In genomic region chr2:35428548-35428947, GRCh38 we compare ENCODE assay signal across 8 cellular contexts.
DNase-seq lines count a peak whose midpoint lies in the region; ATAC-seq and TF ChIP-seq lines count a peak whose summit lies in the region.

No MANE protein-coding gene starts in this region.

- H3K9me3 ChIP-seq in right cardiac atrium (ENCODE audit: control insufficient read depth, low read length): no peaks in the 10 kb centered on the region
- H3K9me3 ChIP-seq in transverse colon: no peaks in the 10 kb centered on the region

- H3K4me1 Mint-ChIP-seq in activated T-helper 17 cell treated with anti-CD3 and anti-CD28 coated beads, Interleukin-2, amount 50 U/mL, for 72 hours: no peaks in the 10 kb centered on the region

- peaks cover 3% of the 10 kb centered on the region for H3K9me3 Mint-ChIP-seq in activated T-helper 17 cell treated with anti-CD3 and anti-CD28 coated beads, Interleukin-2, amount 50 U/mL, for 72 hours

- H3K27ac Mint-ChIP-seq in activated T-helper 17 cell treated with anti-CD3 and anti-CD28 coated beads, Interleukin-2, amount 50 U/mL, for 72 hours: no peak overlapping the region

- TF ChIP-seq CTCF in transverse colon (IDR thresholded peaks at IDR 0.05): peak in 3 of 5 experiments; percentile 15 to 28 (median 24)

- TF ChIP-seq POLR2A in transverse colon (IDR thresholded peaks at IDR 0.05): no peak

- no peaks in the 10 kb centered on the region for H3K36me3 Mint-ChIP-seq in activated T-helper 17 cell treated with anti-CD3 and anti-CD28 coated beads, Interleukin-2, amount 50 U/mL, for 72 hours (ENCODE audit: low read depth)

- no peak overlapping the region for H3K4me3 ChIP-seq in right cardiac atrium (ENCODE audit: low read length)
- no peak overlapping the region for H3K4me3 ChIP-seq in transverse colon

- H3K4me1 ChIP-seq in right cardiac atrium (ENCODE audit: control insufficient read depth, insufficient read depth, low read length) (no peaks in the 10 kb centered on the region), transverse colon (no peaks in the 10 kb centered on the region)

- H3K27ac ChIP-seq in right cardiac atrium (ENCODE audit: low read length): no peak overlapping the region
- H3K27ac ChIP-seq in transverse colon: no peak overlapping the region

- ATAC-seq in HG03354 (IDR thresholded peaks at IDR 0.05; ENCODE audit: poor library complexity, severe bottlenecking, unreplicated experiment) (peak; percentile 76), right cardiac atrium (no peak)
- ATAC-seq in activated T-helper 17 cell treated with anti-CD3 and anti-CD28 coated beads, Interleukin-2, amount 50 U/mL, for 72 hours (replicated peaks): no peak

- intact Hi-C loops in right cardiac atrium (cut with DNase I): no loop called here
- intact Hi-C loops in transverse colon (cut with DNase I; ENCODE audit: low total_unique reads): no loop called here

- H3K27me3 ChIP-seq in right cardiac atrium (ENCODE audit: control insufficient read depth, insufficient read depth) (no peaks in the 10 kb centered on the region), transverse colon (no peaks in the 10 kb centered on the region)

- DNase-seq in stimulated activated CD4-positive, alpha-beta T cell treated with anti-CD3 and anti-CD28 coated beads, Interleukin-12 subunit alpha, Interleukin-12 subunit beta, amount 100 ng/mL, for 4 hours: peak; percentile 2
- DNase-seq in stimulated activated CD4-positive, alpha-beta T cell treated with anti-CD3 and anti-CD28 coated beads, Interleukin-4, amount 100 ng/mL, for 1 hour: no peak
- DNase-seq in SKM-1 treated with dmso at 0.1 percent for 144 hours (lab: John Stamatoyannopoulos, UW; ENCODE audit: unreplicated experiment): peak; percentile 41
- DNase-seq in right cardiac atrium: peak in 2 of 3 donors; percentile 20 to 69
- DNase-seq in transverse colon: peak; percentile 10
- no peak for DNase-seq in DMS153 treated with DMSO at 0.1 percent for 48 hours (lab: John Stamatoyannopoulos, UW; ENCODE audit: unreplicated experiment)

- no peaks in the 10 kb centered on the region for H3K36me3 ChIP-seq in transverse colon

- H3K27me3 Mint-ChIP-seq in activated T-helper 17 cell treated with anti-CD3 and anti-CD28 coated beads, Interleukin-2, amount 50 U/mL, for 72 hours: peaks cover 4% of the 10 kb centered on the region

- no peak overlapping the region for H3K4me3 Mint-ChIP-seq in activated T-helper 17 cell treated with anti-CD3 and anti-CD28 coated beads, Interleukin-2, amount 50 U/mL, for 72 hours

- no peak for TF ChIP-seq EP300 in transverse colon (IDR thresholded peaks at IDR 0.05; ENCODE audit: low read depth)

- WGBS in right cardiac atrium: 58% methylated on average over 1 of the region's 1 CpG
- WGBS in transverse colon (ENCODE audit: low coverage in 1 of 2), 2 donors: 57 to 67% methylated on average over 1 of the region's 1 CpG

- in situ Hi-C loops in transverse colon (cut with MboI; ENCODE audit: low pct_ligation_motif_present in 1 of 4, low pct_unique_long_range_greater_than_20kb in 1 of 4, low sequenced_read_pairs in 3 of 4): no loop called here

Comparison
In these comparisons a context has a peak if more than half of its experiments do, and no peak if none do; other contexts are left out.
1. DNase-seq: peak in stimulated activated CD4-positive, alpha-beta T cell treated with anti-CD3 and anti-CD28 coated beads, Interleukin-12 subunit alpha, Interleukin-12 subunit beta, amount 100 ng/mL, for 4 hours (single experiment), SKM-1 treated with dmso at 0.1 percent for 144 hours (single experiment), right cardiac atrium (2 of 3) and transverse colon (single experiment); none in stimulated activated CD4-positive, alpha-beta T cell treated with anti-CD3 and anti-CD28 coated beads, Interleukin-4, amount 100 ng/mL, for 1 hour (single experiment) and DMS153 treated with DMSO at 0.1 percent for 48 hours (single experiment).